21 cellular contexts compared by ENCODE assay signal in the genomic region with DNA sequence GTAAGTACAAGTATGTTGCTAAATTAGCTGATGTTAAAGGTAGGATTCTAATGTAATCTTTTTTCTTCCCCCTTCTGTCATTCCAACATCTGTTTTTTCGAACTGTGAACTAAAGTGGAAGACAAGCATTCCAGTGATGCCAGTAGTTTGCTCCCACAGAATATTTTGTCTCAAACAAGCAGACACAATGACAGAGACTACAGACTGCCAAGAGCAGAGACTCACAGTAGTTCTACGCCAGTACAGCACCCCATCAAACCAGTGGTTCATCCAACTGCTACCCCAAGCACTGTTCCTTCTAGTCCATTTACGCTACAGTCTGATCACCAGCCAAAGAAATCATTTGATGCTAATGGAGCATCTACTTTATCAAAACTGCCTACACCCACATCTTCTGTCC.
DNase-seq lines count a peak whose midpoint lies in the region; ATAC-seq and TF ChIP-seq lines count a peak whose summit lies in the region.
"Had no signal": no experiment of that assay in that cellular context is flagged by ENCODE, and none has a peak within 500 bp of the region (broad histone marks: within the 10 kb centered on the region; RNA-seq: fewer than 3 reads in every experiment).

No MANE protein-coding gene starts in this region.

- no peak overlapping the region for H3K4me3 Mint-ChIP-seq in mesothelial cell of epicardium
- H3K4me3 Mint-ChIP-seq: activated CD8-positive, alpha-beta T cell treated with anti-CD3 and anti-CD28 coated beads for 36 hours; activated naive CD8-positive, alpha-beta T cell treated with anti-CD3 and anti-CD28 coated beads, Interleukin-2, amount 10 ng/mL, durations not matched to agents 7 days and 5 days had no signal

- H3K27me3 Mint-ChIP-seq in mesothelial cell of epicardium (ENCODE audit: low read depth) = no peaks in the 10 kb centered on the region
- H3K27me3 Mint-ChIP-seq: activated CD8-positive, alpha-beta T cell treated with anti-CD3 and anti-CD28 coated beads for 36 hours; activated naive CD8-positive, alpha-beta T cell treated with anti-CD3 and anti-CD28 coated beads, Interleukin-2, amount 10 ng/mL, durations not matched to agents 7 days and 5 days; T-cell had no signal

- TF ChIP-seq CTCF in AG10803 (conservative IDR thresholded peaks at IDR 0.05; ENCODE audit: low read length) (no peak), brain microvascular endothelial cell (IDR thresholded peaks at IDR 0.05; ENCODE audit: low read depth, low read length, missing control alignments) (no peak), mesothelial cell of epicardium (IDR thresholded peaks at IDR 0.05; ENCODE audit: unreplicated experiment) (no peak)

- DNase-seq in AG10803 (ENCODE audit: low read depth) (peak; percentile 74), GM03348 (ENCODE audit: low spot score) (peak; percentile 50), brain microvascular endothelial cell (peak; percentile 39), mesothelial cell of epicardium (ENCODE audit: low spot score in 2 of 2, unreplicated experiment in 2 of 2) (no peak), NCI-H2171 (lab: John Stamatoyannopoulos, UW) (no peak), NCI-H446 (lab: John Stamatoyannopoulos, UW) (no peak)
- no peak for DNase-seq in activated CD4-positive, CD25-positive, alpha-beta regulatory T cell (lab: John Stamatoyannopoulos, UW)
- DNase-seq: activated CD8-positive, alpha-beta T cell treated with anti-CD3 and anti-CD28 coated beads for 36 hours; activated naive CD8-positive, alpha-beta T cell treated with anti-CD3 and anti-CD28 coated beads, Interleukin-2, amount 10 ng/mL, durations not matched to agents 7 days and 5 days; activated T-cell treated with anti-CD3 and anti-CD28 coated beads, Interleukin-2, amount 50 U/mL, for 48 hours; AML-193; Kasumi-1; mucosa of descending colon; NCI-H1092; NCI-H2081; NCI-H524; ovary; T-cell had no signal

- in situ Hi-C loops in brain microvascular endothelial cell (cut with HindIII; ENCODE audit: low pct_ligation_motif_present, low sequenced_read_pairs) = no loop called here

- peaks cover 26% of the 10 kb centered on the region for H3K36me3 Mint-ChIP-seq in mesothelial cell of epicardium

- H3K9me3 Mint-ChIP-seq in mesothelial cell of epicardium = no peaks in the 10 kb centered on the region
- H3K9me3 Mint-ChIP-seq: activated CD8-positive, alpha-beta T cell treated with anti-CD3 and anti-CD28 coated beads for 36 hours; activated naive CD8-positive, alpha-beta T cell treated with anti-CD3 and anti-CD28 coated beads, Interleukin-2, amount 10 ng/mL, durations not matched to agents 7 days and 5 days; T-cell had no signal

- H3K27ac Mint-ChIP-seq in mesothelial cell of epicardium = peak overlapping the region; percentile 91
- H3K27ac Mint-ChIP-seq: activated CD8-positive, alpha-beta T cell treated with anti-CD3 and anti-CD28 coated beads for 36 hours; activated naive CD8-positive, alpha-beta T cell treated with anti-CD3 and anti-CD28 coated beads, Interleukin-2, amount 10 ng/mL, durations not matched to agents 7 days and 5 days; T-cell had no signal

- no peak overlapping the region for H3K4me3 ChIP-seq in AG10803 (ENCODE audit: low read length)
- no peak overlapping the region for H3K4me3 ChIP-seq in brain microvascular endothelial cell (ENCODE audit: low read depth, low read length)
- H3K4me3 ChIP-seq: GM12878, mucosa of descending colon, ovary had no signal

- ATAC-seq in HG03432 (IDR thresholded peaks at IDR 0.05; ENCODE audit: unreplicated experiment) = no peak
- ATAC-seq: activated CD8-positive, alpha-beta T cell treated with anti-CD3 and anti-CD28 coated beads for 36 hours; GM12878; mucosa of descending colon; T-cell had no signal

- peaks cover 16% of the 10 kb centered on the region for H3K36me3 ChIP-seq in brain microvascular endothelial cell (replicated peaks)
- H3K36me3 ChIP-seq: ovary had no signal

- H3K27ac ChIP-seq in brain microvascular endothelial cell = no peak overlapping the region
- H3K27ac ChIP-seq: ovary, VCaP had no signal

- H3K27me3 ChIP-seq in brain microvascular endothelial cell (replicated peaks) = no peaks in the 10 kb centered on the region
- H3K27me3 ChIP-seq: ovary had no signal

- H3K4me1 Mint-ChIP-seq in mesothelial cell of epicardium = peaks cover 27% of the 10 kb centered on the region

Comparison
In these comparisons a context has a peak if more than half of its experiments do, and no peak if none do; other contexts are left out.
1. DNase-seq: peak in AG10803 (single experiment), GM03348 (single experiment) and brain microvascular endothelial cell (single experiment); none in mesothelial cell of epicardium (0 of 2), NCI-H2171 (single experiment), NCI-H446 (0 of 2) and activated CD4-positive, CD25-positive, alpha-beta regulatory T cell (0 of 4).